Comparison of ENCODE assay signal across 8 cellular contexts in genomic region chr9:36258170-36258988, GRCh38. TPM values are rescaled to one million over a fixed set of nuclear protein-coding genes. Genes with fewer than 3 reads are reported as not detected.
DNase-seq lines count a peak whose midpoint lies in the region; ATAC-seq lines count a peak whose summit lies in the region.

GNE (minus strand) TSS chr9:36258448; CDS start chr9:36249355, 9,093 bp downstream.

- H2BK5ac ChIP-seq in mesenchymal stem cell (ENCODE audit: low read depth, low read length, poor library complexity, severe bottlenecking): peak within 1 kb of the TSS; percentile 48

- H3K27me3 ChIP-seq in endocrine pancreas (ENCODE audit: control insufficient read depth, insufficient read depth, low read length): no peaks in the 10 kb centered on the region
- no peaks in the 10 kb centered on the region for H3K27me3 ChIP-seq in mesenchymal stem cell (ENCODE audit: control insufficient read depth in 1 of 2, insufficient read depth in 1 of 2, low read length in 2 of 2)

- peak; percentile 86 for ATAC-seq in GM19438 (IDR thresholded peaks at IDR 0.05; ENCODE audit: low read depth, unreplicated experiment)
- ATAC-seq in HG03571 (IDR thresholded peaks at IDR 0.05; ENCODE audit: unreplicated experiment): peak; percentile 84

- H3K79me1 ChIP-seq in mesenchymal stem cell (replicated peaks; ENCODE audit: low read length, poor library complexity, severe bottlenecking): peaks cover 2% of the 10 kb centered on the region

- H3K36me3 ChIP-seq in endocrine pancreas (ENCODE audit: control insufficient read depth, insufficient read depth, low read length) (no peaks in the 10 kb centered on the region), mesenchymal stem cell (ENCODE audit: control insufficient read depth in 1 of 2, insufficient read depth in 2 of 2, low read depth in 1 of 2, low read length in 2 of 2) (peaks cover 0 to 3% of the 10 kb centered on the region in 2 experiments)

- 4% methylated on average over 66 of the region's 78 CpGs for WGBS in mesenchymal stem cell

- H3K27ac ChIP-seq in mesenchymal stem cell (ENCODE audit: low read length, poor library complexity, severe bottlenecking): peak within 1 kb of the TSS; percentile 96

- H4K91ac ChIP-seq in mesenchymal stem cell (ENCODE audit: low read length): peak within 1 kb of the TSS; percentile 90

- peak; percentile 99 for DNase-seq in CD1c-positive myeloid dendritic cell (ENCODE audit: extremely low spot score)
- peak; percentile 98 for DNase-seq in NOMO-1 treated with dmso at 0.1 percent for 144 hours (lab: John Stamatoyannopoulos, UW; ENCODE audit: unreplicated experiment)
- peak; percentile 87 for DNase-seq in activated CD8-positive, alpha-beta memory T cell treated with anti-CD3 and anti-CD28 coated beads, Interleukin-2, amount 50 U/mL, for 1 hour (ENCODE audit: extremely low read depth)
- peak; percentile 96 for DNase-seq in mesenchymal stem cell
- DNase-seq in stimulated activated CD8-positive, alpha-beta memory T cell treated with anti-CD3 and anti-CD28 coated beads, Interleukin-12 subunit alpha, Interleukin-12 subunit beta, amount 100 ng/mL, for 24 hours (ENCODE audit: extremely low read depth): peak; percentile 98

- H3K18ac ChIP-seq in mesenchymal stem cell (ENCODE audit: low read depth in 1 of 2, low read length in 2 of 2): peak within 1 kb of the TSS; percentile 92 to 96

- peak within 1 kb of the TSS; percentile 44 for H2BK15ac ChIP-seq in mesenchymal stem cell (ENCODE audit: low read depth, poor library complexity, severe bottlenecking)

- H3K9me3 ChIP-seq in endocrine pancreas (ENCODE audit: control insufficient read depth, low read length): no peaks in the 10 kb centered on the region
- H3K9me3 ChIP-seq in mesenchymal stem cell (ENCODE audit: control insufficient read depth, low read length): no peaks in the 10 kb centered on the region

- H2BK120ac ChIP-seq in mesenchymal stem cell (ENCODE audit: low read depth, low read length): peak within 1 kb of the TSS; percentile 96

- H3K14ac ChIP-seq in mesenchymal stem cell (ENCODE audit: low read length in 2 of 2): no peak within 1 kb of the TSS

- H3K9ac ChIP-seq in endocrine pancreas (ENCODE audit: control insufficient read depth, insufficient read depth, low read length) (peak within 1 kb of the TSS; percentile 62), mesenchymal stem cell (ENCODE audit: low read length) (peak within 1 kb of the TSS; percentile 97)

- H2AK5ac ChIP-seq in mesenchymal stem cell (ENCODE audit: low read length, severe bottlenecking): peak within 1 kb of the TSS; percentile 71

- peak within 1 kb of the TSS; percentile 75 to 91 for H3K4ac ChIP-seq in mesenchymal stem cell (ENCODE audit: low read depth in 1 of 2, low read length in 2 of 2)

- H3K4me2 ChIP-seq in mesenchymal stem cell (ENCODE audit: low read length, poor library complexity, severe bottlenecking): peak within 1 kb of the TSS; percentile 83

- H2AFZ ChIP-seq in mesenchymal stem cell (ENCODE audit: low read depth, low read length): peak within 1 kb of the TSS; percentile 64

- H3K23ac ChIP-seq in mesenchymal stem cell (ENCODE audit: low read length in 2 of 2): peak within 1 kb of the TSS in 1 of 2 experiments; percentile 70

- H3K4me3 ChIP-seq in endocrine pancreas (ENCODE audit: control insufficient read depth, insufficient read depth, low read length): peak within 1 kb of the TSS; percentile 14
- peak within 1 kb of the TSS; percentile 90 to 94 for H3K4me3 ChIP-seq in mesenchymal stem cell (ENCODE audit: insufficient read depth in 1 of 2, low read depth in 1 of 2, low read length in 2 of 2)

- H4K8ac ChIP-seq in mesenchymal stem cell (ENCODE audit: low read length): peak within 1 kb of the TSS; percentile 98

- H3K4me1 ChIP-seq in endocrine pancreas (ENCODE audit: control insufficient read depth, insufficient read depth, low read length) (no peaks in the 10 kb centered on the region), mesenchymal stem cell (ENCODE audit: control insufficient read depth, insufficient read depth, low read depth, low read length) (peaks cover 7% of the 10 kb centered on the region)

- H2BK12ac ChIP-seq in mesenchymal stem cell (ENCODE audit: low read length in 2 of 2): peak within 1 kb of the TSS in 1 of 2 experiments; percentile 76

RNA-seq across cellular contexts. Expression of gene GNE, which starts in this region (rescaled TPM):
- polyA plus RNA-seq in mesenchymal stem cell (2013, experiment 1 of 2): 8.1 TPM
- 8.0 TPM for polyA plus RNA-seq in mesenchymal stem cell (2013, experiment 2 of 2)

Comparison
In these comparisons a context has a peak if more than half of its experiments do, and no peak if none do; other contexts are left out.
1. Peak in every context shown above with its lines: DNase-seq, ATAC-seq, H3K4me3 ChIP-seq and H3K27ac ChIP-seq.